In the genomic region with DNA sequence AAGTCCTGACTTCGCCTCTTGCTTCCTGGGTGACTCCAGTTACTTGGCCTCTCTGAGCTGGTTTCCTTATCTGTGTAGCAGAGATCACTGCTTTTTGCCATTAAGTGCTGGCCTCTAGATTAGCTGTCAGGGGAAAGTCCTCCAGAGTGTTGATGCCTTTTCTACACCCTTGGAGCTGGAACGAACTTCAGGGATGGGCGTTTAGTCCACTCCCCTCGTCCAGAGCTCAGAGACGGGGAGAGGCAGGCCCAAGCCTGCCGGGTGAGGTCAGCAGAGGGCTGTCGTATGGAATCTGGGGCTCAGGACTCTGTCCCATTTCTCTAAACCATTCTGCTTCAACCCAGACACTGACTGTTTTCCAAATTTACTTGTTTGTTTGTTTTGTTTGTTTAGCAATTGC, we compare ENCODE assay signal across 15 cellular contexts.
DNase-seq lines count a peak whose midpoint lies in the region; ATAC-seq, FAIRE-seq and TF ChIP-seq lines count a peak whose summit lies in the region.
"Had no signal": no experiment of that assay in that cellular context is flagged by ENCODE, and none has a peak within 500 bp of the region (broad histone marks: within the 10 kb centered on the region; RNA-seq: fewer than 3 reads in every experiment).

No MANE protein-coding gene starts in this region.

- in situ Hi-C loops in Panc1 (cut with HindIII; ENCODE audit: low pct_unique_long_range_greater_than_20kb, low sequenced_read_pairs): no loop called here

- BruUV-seq in Panc1 (replicated peaks; lab: Mats Ljungman, UMichigan): no TSS peak

- H3K4me1 ChIP-seq in Panc1 (ENCODE audit: control insufficient read depth, insufficient read depth, low read length) (peaks cover 18% of the 10 kb centered on the region), colonic mucosa (no peaks in the 10 kb centered on the region), hepatocyte (ENCODE audit: insufficient read depth) (peaks cover 23% of the 10 kb centered on the region), small intestine (ENCODE audit: control insufficient read depth in 2 of 2, insufficient read depth in 1 of 2, low read depth in 1 of 2, low read length in 1 of 2) (no peaks in the 10 kb centered on the region), testis (peaks cover 19% of the 10 kb centered on the region)

- DNase-seq in Panc1 (ENCODE audit: low read depth, low spot score) (no peak), colonic mucosa (peak; percentile 55), hepatocyte (ENCODE audit: low spot score) (peak; percentile 64), small intestine (peak; percentile 94), DMS 273 treated with DMSO at 0.1 percent for 48 hours (lab: John Stamatoyannopoulos, UW) (no peak), LoVo (ENCODE audit: low spot score) (no peak), testis (no peak), NCI-H1694 (lab: John Stamatoyannopoulos, UW) (no peak)
- DNase-seq: activated CD4-positive, alpha-beta T cell treated with anti-CD3 and anti-CD28 coated beads, Interleukin-2, amount 50 U/mL, for 1 hour; AML-193; aorta; head of caudate nucleus; NCI-H1930; NCI-H748 treated with DMSO at 0.1 percent for 48 hours had no signal

- H3K4me3 ChIP-seq in Panc1 (ENCODE audit: low read depth in 2 of 2, low read length in 2 of 2) (no peak overlapping the region), colonic mucosa (no peak overlapping the region), hepatocyte (no peak overlapping the region), small intestine (ENCODE audit: low read depth in 1 of 2, low read length in 2 of 2) (no peak overlapping the region), testis (no peak overlapping the region)

- H3K27ac ChIP-seq in Panc1 (ENCODE audit: low read length) (0 out of 2 replicates have a peak overlapping the region, but pooled peaks have one; percentile 23), colonic mucosa (peak overlapping the region; percentile 80), hepatocyte (peak overlapping the region; percentile 87), small intestine (ENCODE audit: low read depth in 1 of 2, low read length in 1 of 2) (peak overlapping the region; percentile 53 to 71), testis (peak overlapping the region in 1 of 2 donors; percentile 41)

- CTCF ChIA-PET in Panc1 (lab: Charles Lee): no interaction called here

- no peaks in the 10 kb centered on the region for H3K9me2 ChIP-seq in hepatocyte (replicated peaks; ENCODE audit: insufficient read depth)

- no peak overlapping the region for H3K4me2 ChIP-seq in hepatocyte

- ATAC-seq in Panc1: 0 out of 2 replicates have a peak, but pooled peaks have one; percentile 54

- no peak for FAIRE-seq in small intestine (lab: Jason Lieb, UNC)
- FAIRE-seq: H54 had no signal

- H3K27me3 ChIP-seq in Panc1 (ENCODE audit: control insufficient read depth, insufficient read depth, low read length): no peaks in the 10 kb centered on the region
- no peaks in the 10 kb centered on the region for H3K27me3 ChIP-seq in colonic mucosa
- H3K27me3 ChIP-seq in hepatocyte: no peaks in the 10 kb centered on the region
- no peaks in the 10 kb centered on the region for H3K27me3 ChIP-seq in small intestine (ENCODE audit: control insufficient read depth in 2 of 2, insufficient read depth in 2 of 2, low read length in 2 of 2)
- H3K27me3 ChIP-seq in testis: no peaks in the 10 kb centered on the region

- WGBS in hepatocyte (ENCODE audit: low lambda C conversion rate, missing lambda C conversion rate): 49% methylated on average over 7 of the region's 7 CpGs
- 19 to 52% (median 28%) methylated on average over 7 of the region's 7 CpGs for WGBS in small intestine, 3 donors
- 57 to 72% methylated on average over 7 of the region's 7 CpGs for WGBS in testis, 2 donors

- H3K9ac ChIP-seq in colonic mucosa (ENCODE audit: low read depth in 2 of 2, low read length in 2 of 2): peak overlapping the region in 1 of 2 donors; percentile 62

- TF ChIP-seq CTCF in Panc1 (IDR thresholded peaks at IDR 0.05) (no peak), colonic mucosa (IDR thresholded peaks at IDR 0.05) (no peak), hepatocyte (IDR thresholded peaks at IDR 0.05; ENCODE audit: poor library complexity) (no peak), testis (IDR thresholded peaks at IDR 0.05) (no peak)

- no peaks in the 10 kb centered on the region for H4K20me1 ChIP-seq in hepatocyte (ENCODE audit: insufficient read depth, poor library complexity, severe bottlenecking)

- no peak overlapping the region for H2AFZ ChIP-seq in hepatocyte

- intact Hi-C loops in Panc1 (cut with micrococcal nuclease; ENCODE audit: unreplicated experiment) (loop anchor here (5.0 kb wide), 1 partner anchor 75 kb away; a partner anchor contains a TSS), colonic mucosa (cut with DNase I) (no loop called here), testis (cut with DNase I; ENCODE audit: low total_unique reads) (no loop called here)

- H3K9me3 ChIP-seq in Panc1 (ENCODE audit: control insufficient read depth, insufficient read depth, low read depth, low read length): no peaks in the 10 kb centered on the region
- H3K9me3 ChIP-seq in colonic mucosa: no peaks in the 10 kb centered on the region
- no peaks in the 10 kb centered on the region for H3K9me3 ChIP-seq in hepatocyte (ENCODE audit: low read depth)
- no peaks in the 10 kb centered on the region for H3K9me3 ChIP-seq in small intestine (ENCODE audit: control insufficient read depth, low read depth)
- no peaks in the 10 kb centered on the region for H3K9me3 ChIP-seq in testis

- no peaks in the 10 kb centered on the region for H3K36me3 ChIP-seq in Panc1 (ENCODE audit: control insufficient read depth, insufficient read depth, low read length)
- H3K36me3 ChIP-seq in colonic mucosa: no peaks in the 10 kb centered on the region
- H3K36me3 ChIP-seq in hepatocyte (replicated peaks; ENCODE audit: insufficient read depth, low read depth): no peaks in the 10 kb centered on the region
- H3K36me3 ChIP-seq in small intestine (ENCODE audit: control insufficient read depth in 2 of 2, insufficient read depth in 2 of 2, low read length in 2 of 2): no peaks in the 10 kb centered on the region
- H3K36me3 ChIP-seq in testis (ENCODE audit: low read depth, missing control alignments): no peaks in the 10 kb centered on the region

- H3K79me2 ChIP-seq in hepatocyte: peaks cover 5% of the 10 kb centered on the region

- TF ChIP-seq POLR2A in testis (IDR thresholded peaks at IDR 0.05): no peak

- POLR2A ChIA-PET in Panc1 (lab: Charles Lee): no interaction called here

Comparison
In these comparisons a context has a peak if more than half of its experiments do, and no peak if none do; other contexts are left out.
1. DNase-seq: peak in colonic mucosa (single experiment), hepatocyte (single experiment) and small intestine (single experiment); none in Panc1 (single experiment), DMS 273 treated with DMSO at 0.1 percent for 48 hours (single experiment), LoVo (single experiment), testis (single experiment) and NCI-H1694 (single experiment).